Comparison of ENCODE assay signal across 2 cellular contexts in genomic region chr21:43321111-43321510, GRCh38.
TF ChIP-seq lines count a peak whose summit lies in the region.

No MANE protein-coding gene starts in this region.

TF ChIP-seq in HEK293, 187 proteins besides CTCF, POLR2A, EP300 and RAD21 (continued from another document):
- TF ChIP-seq, protein P1, sequence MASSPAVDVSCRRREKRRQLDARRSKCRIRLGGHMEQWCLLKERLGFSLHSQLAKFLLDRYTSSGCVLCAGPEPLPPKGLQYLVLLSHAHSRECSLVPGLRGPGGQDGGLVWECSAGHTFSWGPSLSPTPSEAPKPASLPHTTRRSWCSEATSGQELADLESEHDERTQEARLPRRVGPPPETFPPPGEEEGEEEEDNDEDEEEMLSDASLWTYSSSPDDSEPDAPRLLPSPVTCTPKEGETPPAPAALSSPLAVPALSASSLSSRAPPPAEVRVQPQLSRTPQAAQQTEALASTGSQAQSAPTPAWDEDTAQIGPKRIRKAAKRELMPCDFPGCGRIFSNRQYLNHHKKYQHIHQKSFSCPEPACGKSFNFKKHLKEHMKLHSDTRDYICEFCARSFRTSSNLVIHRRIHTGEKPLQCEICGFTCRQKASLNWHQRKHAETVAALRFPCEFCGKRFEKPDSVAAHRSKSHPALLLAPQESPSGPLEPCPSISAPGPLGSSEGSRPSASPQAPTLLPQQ (tag by site-specific recombination; IDR thresholded peaks at IDR 0.05) = peak; percentile 55
- 0 out of 2 replicates have a peak, but pooled peaks have one; percentile 53 for TF ChIP-seq GLIS1 (tag by site-specific recombination; IDR thresholded peaks at IDR 0.05)

TF ChIP-seq in neural cell, 6 proteins besides CTCF, POLR2A, EP300 and RAD21:
- TF ChIP-seq REST (IDR thresholded peaks at IDR 0.05; ENCODE audit: borderline replicate concordance) (no peak), MXI1 (conservative IDR thresholded peaks at IDR 0.05; ENCODE audit: poor library complexity, severe bottlenecking) (no peak), EZH2 (IDR thresholded peaks at IDR 0.05; ENCODE audit: borderline replicate concordance, insufficient read depth, low read length, poor library complexity, severe bottlenecking) (no peak), SMC3 (conservative IDR thresholded peaks at IDR 0.05; ENCODE audit: poor library complexity) (no peak), TAF1 (IDR thresholded peaks at IDR 0.05; ENCODE audit: low read depth) (no peak), POLR2AphosphoS5 (IDR thresholded peaks at IDR 0.05) (no peak)
